Comparison of ENCODE assay signal across 14 cellular contexts in genomic region chr10:99667108-99667751, GRCh38. TPM values are rescaled to one million over a fixed set of nuclear protein-coding genes. Genes with fewer than 3 reads are reported as not detected.
DNase-seq lines count a peak whose midpoint lies in the region; TF ChIP-seq lines count a peak whose summit lies in the region.
"Had no signal": no experiment of that assay in that cellular context is flagged by ENCODE, and none has a peak within 500 bp of the region (broad histone marks: within the 10 kb centered on the region; RNA-seq: fewer than 3 reads in every experiment).

No MANE protein-coding gene starts in this region.

- H3K4me1 ChIP-seq in spleen = peaks cover 0 to 9% (median 0%) of the 10 kb centered on the region in 6 donors
- H3K4me1 ChIP-seq: HAP-1 had no signal

- TF ChIP-seq CTCF in choroid plexus epithelial cell (conservative IDR thresholded peaks at IDR 0.05; ENCODE audit: low read depth, low read length) (no peak), spleen (IDR thresholded peaks at IDR 0.05 in 8 of 11, conservative IDR thresholded peaks at IDR 0.05 in 3 of 11) (no peak)

- WGBS in spleen, 5 donors = 87 to 95% (median 89%) methylated on average over 4 of the region's 4 CpGs

- peaks cover 0 to 84% (median 7%) of the 10 kb centered on the region in 6 donors for H3K36me3 ChIP-seq in spleen

- H3K27ac ChIP-seq in spleen = no peak overlapping the region
- H3K27ac ChIP-seq: esophagus squamous epithelium had no signal

- no peaks in the 10 kb centered on the region for H3K9me3 ChIP-seq in spleen
- H3K9me3 ChIP-seq: esophagus squamous epithelium, HAP-1 had no signal

- H3K27me3 ChIP-seq in spleen (replicated peaks in 1 of 7) = no peaks in the 10 kb centered on the region
- H3K27me3 ChIP-seq: esophagus squamous epithelium had no signal

- intact Hi-C loops in spleen (cut with DNase I; ENCODE audit: low total_unique reads) = no loop called here

- TF ChIP-seq POLR2A in spleen (IDR thresholded peaks at IDR 0.05) = no peak

- DNase-seq in EL (peak; percentile 93), OCI-M1 (lab: John Stamatoyannopoulos, UW) (peak; percentile 78), choroid plexus epithelial cell (ENCODE audit: low read depth) (peak; percentile 51), myocyte (ENCODE audit: low read depth) (peak; percentile 18), NCI-H345 (lab: John Stamatoyannopoulos, UW) (no peak), RPMI8226 (no peak), spleen (no peak)
- DNase-seq in activated CD4-positive, alpha-beta T cell treated with anti-CD3 and anti-CD28 coated beads for 1 hour = no peak
- DNase-seq: activated CD8-positive, alpha-beta memory T cell treated with anti-CD3 and anti-CD28 coated beads, Interleukin-2, amount 50 U/mL, for 4 hours; aorta; CD4-positive, alpha-beta memory T cell; esophagus squamous epithelium; NCI-H82 had no signal

- H3K4me3 ChIP-seq in choroid plexus epithelial cell (ENCODE audit: low read depth, low read length) (no peak overlapping the region), spleen (no peak overlapping the region)
- H3K4me3 ChIP-seq: esophagus squamous epithelium, HAP-1 had no signal

RNA-seq across cellular contexts. Expression of gene ENTPD7, which starts 7.9 kb away (rescaled TPM):
- total RNA-seq in myocyte = 7.8 and 9.3 TPM in 2 replicates
- 4.6 TPM for polyA plus RNA-seq in myocyte (2012)
- total RNA-seq in spleen = 10 to 100 TPM in 6 of 7 donors, 1 to 10 TPM in 1; 9.7 to 17.5 (median 12.8) TPM
- 1 to 10 TPM in 1 of 3 donors, under 1 TPM in 2; 0.48 to 1.1 (median 0.62) TPM for polyA plus RNA-seq in spleen

RNA-seq across cellular contexts. Expression of gene SLC25A28, which starts 47.0 kb away (rescaled TPM):
- 20.7 and 20.9 TPM in 2 replicates for total RNA-seq in myocyte
- polyA plus RNA-seq in myocyte (2012) = 24.1 TPM
- 10 to 100 TPM; 33.9 to 67.1 (median 51.6) TPM for total RNA-seq in spleen
- 100 to 1,000 TPM in 1 of 3 donors, 10 to 100 TPM in 2; 54.0 to 120 (median 80.8) TPM for polyA plus RNA-seq in spleen

Comparison
In these comparisons a context has a peak if more than half of its experiments do, and no peak if none do; other contexts are left out.
1. DNase-seq: peak in EL (single experiment), OCI-M1 (single experiment), choroid plexus epithelial cell (single experiment) and myocyte (single experiment); none in activated CD4-positive, alpha-beta T cell treated with anti-CD3 and anti-CD28 coated beads for 1 hour (single experiment), NCI-H345 (single experiment), RPMI8226 (single experiment) and spleen (single experiment).